ENCODE assay signal across 20 cellular contexts in genomic region chr22:33584152-33584551, GRCh38.
"Had no signal": no experiment of that assay in that cellular context is flagged by ENCODE, and none has a peak within 500 bp of the region (broad histone marks: within the 10 kb centered on the region; RNA-seq: fewer than 3 reads in every experiment).

No MANE protein-coding gene starts in this region.

- H3K9me3 Mint-ChIP-seq: nephron; neural crest cell; stimulated activated naive CD8-positive, alpha-beta T cell treated with anti-CD3 and anti-CD28 coated beads, Interleukin-15, Interleukin-2, amounts not matched to agents 100 ng/mL and 50 ng/mL, for 24 hours had no signal

- H3K27ac Mint-ChIP-seq: naive thymus-derived CD8-positive, alpha-beta T cell; stimulated activated naive CD8-positive, alpha-beta T cell treated with anti-CD3 and anti-CD28 coated beads, Interleukin-15, Interleukin-2, amounts not matched to agents 100 ng/mL and 50 ng/mL, for 24 hours had no signal

- DNase-seq: hippocampal formation; kidney; left colon; left lung; lower lobe of right lung; mammary epithelial cell; mesenchymal stem cell; naive thymus-derived CD8-positive, alpha-beta T cell; right lobe of liver; stimulated activated CD4-positive, alpha-beta T cell treated with anti-CD3 and anti-CD28 coated beads, Interleukin-12 subunit alpha, Interleukin-12 subunit beta, amount 100 ng/mL, for 4 hours; stimulated activated CD4-positive, alpha-beta T cell treated with anti-CD3 and anti-CD28 coated beads, Interleukin-15, amount 100 ng/mL, for 24 hours; stimulated activated CD4-positive, alpha-beta T cell treated with anti-CD3 and anti-CD28 coated beads, Interleukin-2, amount 100 ng/mL, for 24 hours; stimulated activated CD4-positive, alpha-beta T cell treated with anti-CD3 and anti-CD28 coated beads, Interleukin-4, amount 100 ng/mL, for 1 hour; stimulated activated naive CD4-positive, alpha-beta T cell; tibial artery; trophoblast cell; upper lobe of right lung had no signal

- H3K4me3 Mint-ChIP-seq: naive thymus-derived CD8-positive, alpha-beta T cell; nephron; neural crest cell; stimulated activated naive CD8-positive, alpha-beta T cell treated with anti-CD3 and anti-CD28 coated beads, Interleukin-15, Interleukin-2, amounts not matched to agents 100 ng/mL and 50 ng/mL, for 24 hours had no signal

- H3K36me3 Mint-ChIP-seq: naive thymus-derived CD8-positive, alpha-beta T cell had no signal

- H3K27me3 Mint-ChIP-seq: naive thymus-derived CD8-positive, alpha-beta T cell; stimulated activated naive CD8-positive, alpha-beta T cell treated with anti-CD3 and anti-CD28 coated beads, Interleukin-15, Interleukin-2, amounts not matched to agents 100 ng/mL and 50 ng/mL, for 24 hours had no signal
